ENCODE assay signal across 8 cellular contexts in the genomic region with DNA sequence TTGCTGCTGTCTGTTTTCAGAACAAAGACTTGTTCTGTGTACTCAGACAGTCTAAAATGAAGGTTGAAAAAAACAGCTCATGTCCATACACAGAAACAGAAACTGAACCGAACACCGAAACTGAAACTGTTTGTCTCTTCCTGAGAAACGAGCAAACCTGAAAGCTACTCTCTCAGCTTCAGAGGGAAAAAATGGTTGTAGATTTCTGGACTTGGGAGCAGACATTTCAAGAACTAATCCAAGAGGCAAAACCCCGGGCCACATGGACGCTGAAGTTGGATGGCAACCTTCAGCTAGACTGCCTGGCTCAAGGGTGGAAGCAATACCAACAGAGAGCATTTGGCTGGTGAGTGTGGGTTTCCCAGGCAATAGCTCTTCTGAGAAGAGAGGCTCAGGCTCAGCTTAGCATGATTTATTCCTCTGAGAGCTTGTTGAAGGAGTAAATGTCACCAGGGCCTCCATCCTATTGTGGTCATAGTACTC. TPM values are rescaled to one million over a fixed set of nuclear protein-coding genes. Genes with fewer than 3 reads are reported as not detected.
A peak's percentile ranks its signal among the peaks of the same experiment; 100 is the strongest.
DNase-seq lines count a peak whose midpoint lies in the region; ATAC-seq and TF ChIP-seq lines count a peak whose summit lies in the region.

A gene with protein sequence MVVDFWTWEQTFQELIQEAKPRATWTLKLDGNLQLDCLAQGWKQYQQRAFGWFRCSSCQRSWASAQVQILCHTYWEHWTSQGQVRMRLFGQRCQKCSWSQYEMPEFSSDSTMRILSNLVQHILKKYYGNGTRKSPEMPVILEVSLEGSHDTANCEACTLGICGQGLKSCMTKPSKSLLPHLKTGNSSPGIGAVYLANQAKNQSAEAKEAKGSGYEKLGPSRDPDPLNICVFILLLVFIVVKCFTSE (plus strand): TSS at position 135 of the 483 bp plus-strand sequence. CDS start 57 bp downstream, at position 192.

- intact Hi-C loops in Panc1 (cut with micrococcal nuclease; ENCODE audit: unreplicated experiment), result no loop called here

- H3K27ac ChIP-seq in Panc1 (ENCODE audit: low read length), result peak within 1 kb of the TSS; percentile 94

- POLR2A ChIA-PET in Panc1 (lab: Charles Lee), result interaction anchor here (0.6 to 0.7 kb wide), 2 partner anchors 27 to 82 kb away, joined by 3 read pairs; no protein-coding TSS in a partner anchor

- peak; percentile 92 for ATAC-seq in HG02973 (IDR thresholded peaks at IDR 0.05; ENCODE audit: unreplicated experiment)
- ATAC-seq in Panc1, result peak; percentile 80

- H3K4me3 ChIP-seq in Panc1 (ENCODE audit: low read depth in 2 of 2, low read length in 2 of 2), result peak within 1 kb of the TSS; percentile 24 to 58

- no peaks in the 10 kb centered on the region for H3K27me3 ChIP-seq in Panc1 (ENCODE audit: control insufficient read depth, insufficient read depth, low read length)

- no peaks in the 10 kb centered on the region for H3K9me3 ChIP-seq in Panc1 (ENCODE audit: control insufficient read depth, insufficient read depth, low read depth, low read length)

- CTCF ChIA-PET in Panc1 (lab: Charles Lee), result interaction anchor here (0.5 to 0.6 kb wide), 3 partner anchors 20 to 244 kb away, joined by 3 to 5 read pairs (median 3); a partner anchor contains a TSS

- H3K36me3 ChIP-seq in Panc1 (ENCODE audit: control insufficient read depth, insufficient read depth, low read length), result no peaks in the 10 kb centered on the region

- peak; percentile 40 for DNase-seq in stimulated activated CD4-positive, alpha-beta T cell treated with anti-CD3 and anti-CD28 coated beads, Interleukin-15, amount 100 ng/mL, for 24 hours
- no peak for DNase-seq in stimulated activated CD4-positive, alpha-beta T cell treated with anti-CD3 and anti-CD28 coated beads, Interleukin-12 subunit alpha, Interleukin-12 subunit beta, amount 100 ng/mL, for 4 hours
- DNase-seq in Panc1 (ENCODE audit: low read depth, low spot score) (peak; percentile 10), anterior cingulate cortex (lab: John Stamatoyannopoulos, UW) (peak in 37 of 58 donors; percentile 6 to 72 (median 20)), inferior parietal cortex (ENCODE audit: extremely low spot score) (peak; percentile 63), NCI-H1694 treated with DMSO at 0.1 percent for 48 hours (lab: John Stamatoyannopoulos, UW) (no peak)
- DNase-seq in stimulated activated CD4-positive, alpha-beta T cell treated with anti-CD3 and anti-CD28 coated beads, Interleukin-2, amount 100 ng/mL, for 48 hours, result peak; percentile 18 to 41

- peaks cover 7% of the 10 kb centered on the region for H3K4me1 ChIP-seq in Panc1 (ENCODE audit: control insufficient read depth, insufficient read depth, low read length)

- BruUV-seq in Panc1 (replicated peaks; lab: Mats Ljungman, UMichigan), result TSS peak; percentile 88

- no peak for TF ChIP-seq CTCF in Panc1 (IDR thresholded peaks at IDR 0.05)

- in situ Hi-C loops in Panc1 (cut with HindIII; ENCODE audit: low pct_unique_long_range_greater_than_20kb, low sequenced_read_pairs), result no loop called here

RNA-seq across cellular contexts. Expression of the gene that starts here (rescaled TPM):
- 2.5 TPM for total RNA-seq in Panc1 (2021; ENCODE audit: unreplicated experiment)
- polyA plus RNA-seq in Panc1 (2012; ENCODE audit: insufficient read length), result 0.65 TPM

Comparison
In these comparisons a context has a peak if more than half of its experiments do, and no peak if none do; other contexts are left out.
1. DNase-seq: peak in stimulated activated CD4-positive, alpha-beta T cell treated with anti-CD3 and anti-CD28 coated beads, Interleukin-15, amount 100 ng/mL, for 24 hours (single experiment), Panc1 (single experiment), anterior cingulate cortex (37 of 58), inferior parietal cortex (single experiment) and stimulated activated CD4-positive, alpha-beta T cell treated with anti-CD3 and anti-CD28 coated beads, Interleukin-2, amount 100 ng/mL, for 48 hours (2 of 2); none in stimulated activated CD4-positive, alpha-beta T cell treated with anti-CD3 and anti-CD28 coated beads, Interleukin-12 subunit alpha, Interleukin-12 subunit beta, amount 100 ng/mL, for 4 hours (single experiment) and NCI-H1694 treated with DMSO at 0.1 percent for 48 hours (single experiment).